Comparison of ENCODE assay signal across 37 cellular contexts in the genomic region with DNA sequence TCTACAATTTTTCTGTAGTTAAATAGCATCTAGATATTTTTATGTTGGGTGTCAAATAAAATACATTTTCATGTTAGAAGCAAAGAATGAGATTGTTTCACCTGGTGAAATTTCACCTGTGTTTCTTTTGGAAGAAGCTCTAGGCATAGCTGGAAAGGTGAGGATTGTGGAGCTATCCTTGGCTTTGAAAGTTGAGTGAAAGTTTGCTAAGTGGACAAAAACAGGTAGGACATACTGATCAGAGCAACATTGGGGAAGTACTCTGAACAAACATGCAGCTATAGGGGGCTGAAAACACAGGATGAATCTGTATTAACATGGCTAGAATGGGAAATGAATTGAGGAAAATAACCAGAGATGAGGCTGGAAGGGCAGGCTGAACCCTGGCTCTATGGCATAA. TPM values are rescaled to one million over a fixed set of nuclear protein-coding genes. Genes with fewer than 3 reads are reported as not detected.
"Had no signal": no experiment of that assay in that cellular context is flagged by ENCODE, and none has a peak within 500 bp of the region (broad histone marks: within the 10 kb centered on the region; RNA-seq: fewer than 3 reads in every experiment).

No MANE protein-coding gene starts in this region.

- H3K27ac ChIP-seq: KMS-11 had no signal

- H3K27me3 ChIP-seq: MG63 had no signal

- H3K4me3 ChIP-seq: MG63 had no signal

- H3K9ac ChIP-seq: KMS-11 had no signal

- H3K36me3 ChIP-seq: MG63 had no signal

- DNase-seq: Karpas-422, Kasumi-1, MG63, MM.1S, MV-4-11, NCI-H1048, NCI-H1092, NCI-H1092 treated with DMSO at 0.1 percent for 48 hours, NCI-H1105, NCI-H1105 treated with DMSO at 0.1 percent for 48 hours, NCI-H1417, NCI-H1417 treated with DMSO at 0.1 percent for 48 hours, NCI-H1436, NCI-H1436 treated with DMSO at 0.1 percent for 48 hours, NCI-H146, NCI-H1694, NCI-H1694 treated with DMSO at 0.1 percent for 48 hours, NCI-H187, NCI-H187 treated with DMSO at 0.1 percent for 48 hours, NCI-H1930, NCI-H2029, NCI-H2029 treated with DMSO at 0.1 percent for 48 hours, NCI-H2081, NCI-H2081 treated with DMSO at 0.1 percent for 48 hours, NCI-H2107, NCI-H2171, NCI-H2171 treated with DMSO at 0.1 percent for 48 hours, NCI-H2227 treated with DMSO at 0.1 percent for 48 hours, NCI-H226, NCI-H345, NCI-H446, NCI-H446 treated with DMSO at 0.1 percent for 48 hours, NCI-H510A had no signal

- H3K4me2 ChIP-seq: KMS-11 had no signal

- H3K9me3 ChIP-seq: MG63 had no signal

RNA-seq across cellular contexts. Expression of a gene that starts 18.8 kb away (rescaled TPM):
- total RNA-seq: M059J, MCF 10A, NCI-H460 had no signal
